In genomic region chr9:72871685-72872084, GRCh38 we compare ENCODE assay signal across 1 cellular context.
TF ChIP-seq lines count a peak whose summit lies in the region.

No MANE protein-coding gene starts in this region.

TF ChIP-seq in K562, 482 proteins besides CTCF, POLR2A, EP300 and RAD21 (continued from another document and continues in another):
- no peak for TF ChIP-seq RREB1 (CRISPR knock-in tag; IDR thresholded peaks at IDR 0.05)
- TF ChIP-seq ZNF282 (CRISPR knock-in tag; IDR thresholded peaks at IDR 0.05) = no peak
- no peak for TF ChIP-seq SRSF9 (IDR thresholded peaks at IDR 0.05; ENCODE audit: borderline replicate concordance, low read depth, low read length)
- no peak for TF ChIP-seq DLX4 (CRISPR knock-in tag; IDR thresholded peaks at IDR 0.05)
- no peak for TF ChIP-seq FOXM1 (IDR thresholded peaks at IDR 0.05; ENCODE audit: low read depth)
- no peak for TF ChIP-seq FOXM1 (CRISPR knock-in tag; IDR thresholded peaks at IDR 0.05; ENCODE audit: low read depth)
- TF ChIP-seq NRF1 (conservative IDR thresholded peaks at IDR 0.05 in 1 of 2, IDR thresholded peaks at IDR 0.05 in 1 of 2) = no peak
- TF ChIP-seq POLR3A (IDR thresholded peaks at IDR 0.05; ENCODE audit: borderline replicate concordance, extremely low read depth, insufficient read depth, insufficient read length) = no peak
- TF ChIP-seq CHAMP1 (IDR thresholded peaks at IDR 0.05) = 0 out of 2 replicates have a peak, but pooled peaks have one; percentile 14
- no peak for TF ChIP-seq PTRF (tag; IDR thresholded peaks at IDR 0.05)
- no peak for TF ChIP-seq HMBOX1 (IDR thresholded peaks at IDR 0.05)
- TF ChIP-seq ZBTB11 (CRISPR knock-in tag; IDR thresholded peaks at IDR 0.05) = no peak
- TF ChIP-seq SMC3 (conservative IDR thresholded peaks at IDR 0.05; ENCODE audit: insufficient read depth, low read depth, low read length) = peak; percentile 34; the same call in 1 of the 2 replicates
- TF ChIP-seq SMARCB1 (IDR thresholded peaks at IDR 0.05; ENCODE audit: insufficient read length, low read depth) = no peak
- TF ChIP-seq AFF4 (CRISPR knock-in tag; IDR thresholded peaks at IDR 0.05) = no peak
- no peak for TF ChIP-seq ZNF592 (IDR thresholded peaks at IDR 0.05)
- TF ChIP-seq JUNB (CRISPR knock-in tag; conservative IDR thresholded peaks at IDR 0.05) = no peak
- TF ChIP-seq HOXB6 (CRISPR knock-in tag; IDR thresholded peaks at IDR 0.05; ENCODE audit: borderline replicate concordance) = no peak
- TF ChIP-seq VEZF1 (CRISPR knock-in tag; IDR thresholded peaks at IDR 0.05) = no peak
- no peak for TF ChIP-seq PTTG1 (tag; IDR thresholded peaks at IDR 0.05; ENCODE audit: low read depth)
- TF ChIP-seq ZBTB49 (CRISPR knock-in tag; IDR thresholded peaks at IDR 0.05; ENCODE audit: borderline replicate concordance) = no peak
- TF ChIP-seq MTA1 (IDR thresholded peaks at IDR 0.05; ENCODE audit: borderline replicate concordance) = no peak
